In genomic region chr2:227461878-227462462, GRCh38 we compare ENCODE assay signal across 12 cellular contexts. TPM values are rescaled to one million over a fixed set of nuclear protein-coding genes. Genes with fewer than 3 reads are reported as not detected.
DNase-seq lines count a peak whose midpoint lies in the region; ATAC-seq and TF ChIP-seq lines count a peak whose summit lies in the region.
"Had no signal": no experiment of that assay in that cellular context is flagged by ENCODE, and none has a peak within 500 bp of the region (broad histone marks: within the 10 kb centered on the region; RNA-seq: fewer than 3 reads in every experiment).

No MANE protein-coding gene starts in this region.

- H3K4me1 ChIP-seq in BLaER1 treated with 17β-estradiol and CSF1 and Interleukin-3, amounts not matched to agents 10 nM and 100 nM: peaks cover 41 to 98% (median 73%) of the 10 kb centered on the region in 10 experiments
- peaks cover 47% of the 10 kb centered on the region for H3K4me1 ChIP-seq in OCI-LY3 (ENCODE audit: low read length)

- H2AFZ ChIP-seq in OCI-LY3 (ENCODE audit: low read depth, low read length): no peak overlapping the region

- TF ChIP-seq CTCF in OCI-LY3 (IDR thresholded peaks at IDR 0.05; ENCODE audit: low read depth, low read length): no peak

- peak; percentile 1 for ATAC-seq in GM19025 (IDR thresholded peaks at IDR 0.05; ENCODE audit: low read depth, unreplicated experiment)
- ATAC-seq in HG02798 (IDR thresholded peaks at IDR 0.05; ENCODE audit: poor library complexity, unreplicated experiment): peak; percentile 13

- no peaks in the 10 kb centered on the region for H3K79me2 ChIP-seq in OCI-LY3 (ENCODE audit: low read length)

- no peak overlapping the region for H3K9ac ChIP-seq in BLaER1 treated with 17β-estradiol and CSF1 and Interleukin-3, amounts not matched to agents 10 nM and 100 nM
- peak overlapping the region; percentile 12; the same call in 1 of the 2 replicates for H3K9ac ChIP-seq in OCI-LY3 (ENCODE audit: low read length)
- H3K9ac ChIP-seq: BLaER1 had no signal

- no peak overlapping the region for H3K4me3 ChIP-seq in BLaER1 treated with 17β-estradiol and CSF1 and Interleukin-3, amounts not matched to agents 10 nM and 100 nM
- H3K4me3 ChIP-seq in OCI-LY3 (ENCODE audit: low read length): peak overlapping the region; percentile 41
- H3K4me3 ChIP-seq: BLaER1 had no signal

- H3K27ac ChIP-seq in BLaER1 treated with 17β-estradiol and CSF1 and Interleukin-3, amounts not matched to agents 10 nM and 100 nM: no peak overlapping the region
- H3K27ac ChIP-seq in OCI-LY3 (ENCODE audit: low read length): peak overlapping the region; percentile 52
- H3K27ac ChIP-seq: BLaER1 had no signal

- H3K27me3 ChIP-seq in BLaER1 treated with 17β-estradiol and CSF1 and Interleukin-3, amounts not matched to agents 10 nM and 100 nM: no peaks in the 10 kb centered on the region; a peak in 1 of 22 replicates
- no peaks in the 10 kb centered on the region for H3K27me3 ChIP-seq in OCI-LY3 (ENCODE audit: low read depth, low read length)
- H3K27me3 ChIP-seq: BLaER1 had no signal

- peak overlapping the region in 7 of 11 experiments; percentile 2 to 86 (median 45); a peak in 10 of 22 replicates for H3K4me2 ChIP-seq in BLaER1 treated with 17β-estradiol and CSF1 and Interleukin-3, amounts not matched to agents 10 nM and 100 nM
- peak overlapping the region; percentile 59 for H3K4me2 ChIP-seq in OCI-LY3 (ENCODE audit: low read length)
- H3K4me2 ChIP-seq: BLaER1 had no signal

- DNase-seq in NCI-H1105 treated with DMSO at 0.1 percent for 48 hours (lab: John Stamatoyannopoulos, UW) (no peak), midbrain (lab: John Stamatoyannopoulos, UW) (no peak), Kasumi-1 (lab: John Stamatoyannopoulos, UW) (no peak), ureter (ENCODE audit: low spot score) (no peak)
- DNase-seq: effector CD8-positive, alpha-beta T cell; NCI-H446; SW 1271 had no signal

- no peaks in the 10 kb centered on the region for H3K36me3 ChIP-seq in BLaER1 treated with 17β-estradiol and CSF1 and Interleukin-3, amounts not matched to agents 10 nM and 100 nM
- no peaks in the 10 kb centered on the region for H3K36me3 ChIP-seq in OCI-LY3 (replicated peaks; ENCODE audit: low read depth, low read length)
- H3K36me3 ChIP-seq: BLaER1 had no signal

- no peaks in the 10 kb centered on the region for H3K9me3 ChIP-seq in BLaER1 treated with 17β-estradiol and CSF1 and Interleukin-3, amounts not matched to agents 10 nM and 100 nM (replicated peaks in 1 of 11)
- H3K9me3 ChIP-seq in OCI-LY3 (ENCODE audit: insufficient read depth, low read length): no peaks in the 10 kb centered on the region
- H3K9me3 ChIP-seq: BLaER1 had no signal

- no peaks in the 10 kb centered on the region for H4K20me1 ChIP-seq in BLaER1 treated with 17β-estradiol and CSF1 and Interleukin-3, amounts not matched to agents 10 nM and 100 nM
- H4K20me1 ChIP-seq in OCI-LY3 (ENCODE audit: insufficient read depth, low read length): no peaks in the 10 kb centered on the region
- H4K20me1 ChIP-seq: BLaER1 had no signal

RNA-seq across cellular contexts. Expression of gene AGFG1, which starts 10.0 kb away (rescaled TPM):
- total RNA-seq in ureter: 80.5 TPM
